ENCODE assay signal across 20 cellular contexts in genomic region chr5:53342261-53342660, GRCh38.
DNase-seq lines count a peak whose midpoint lies in the region; ATAC-seq, FAIRE-seq and TF ChIP-seq lines count a peak whose summit lies in the region.
"Had no signal": no experiment of that assay in that cellular context is flagged by ENCODE, and none has a peak within 500 bp of the region (broad histone marks: within the 10 kb centered on the region; RNA-seq: fewer than 3 reads in every experiment).

No MANE protein-coding gene starts in this region.

- H3K56ac ChIP-seq in mesendoderm (ENCODE audit: low read length) = peak overlapping the region; percentile 22

- no peaks in the 10 kb centered on the region for H3K79me1 ChIP-seq in mesendoderm (ENCODE audit: low read length)

- H3K36me3 ChIP-seq in mesendoderm (ENCODE audit: control insufficient read depth, insufficient read depth, low read length) = no peaks in the 10 kb centered on the region
- H3K36me3 ChIP-seq: HAP-1 had no signal

- H2BK5ac ChIP-seq in mesendoderm (ENCODE audit: low read length) = no peak overlapping the region

- no peak overlapping the region for H2BK15ac ChIP-seq in mesendoderm (replicated peaks; ENCODE audit: low read depth)

- DNase-seq in HTR-8/SVneo (ENCODE audit: insufficient read length, low spot score) (no peak), RWPE1 (ENCODE audit: low spot score) (no peak), epithelial cell of prostate (ENCODE audit: low read depth, low spot score) (no peak), mesendoderm (no peak), COLO829 (ENCODE audit: low spot score) (no peak)
- no peak for DNase-seq in stimulated activated CD4-positive, alpha-beta T cell treated with anti-CD3 and anti-CD28 coated beads, Interleukin-4, amount 100 ng/mL, for 1 hour
- DNase-seq: 8988T; C1 segment of cervical spinal cord; Caco-2; CD4-positive, alpha-beta memory T cell; DMS153; DND-41; GOT3; HFFc6 had no signal

- no peak for ATAC-seq in HG02678 (IDR thresholded peaks at IDR 0.05; ENCODE audit: unreplicated experiment)
- ATAC-seq: A549 had no signal

- CTCF ChIA-PET in RWPE1 (lab: Yijun Ruan, JAX) = interaction anchor here (0.6 kb wide), 1 partner anchor 605 kb away, joined by 4 read pairs; no protein-coding TSS in a partner anchor

- H3K18ac ChIP-seq in mesendoderm (ENCODE audit: low read length) = no peak overlapping the region

- H3K4me2 ChIP-seq in mesendoderm (ENCODE audit: low read length) = no peak overlapping the region
- H3K4me2 ChIP-seq: A549 had no signal

- peak; percentile 72 for FAIRE-seq in HTR-8/SVneo (lab: Jason Lieb, UNC)
- FAIRE-seq: A549, G401.6, GM12892, H54 had no signal

- no peak overlapping the region for H2BK120ac ChIP-seq in mesendoderm (ENCODE audit: low read depth, low read length)

- TF ChIP-seq CTCF in RWPE1 (conservative IDR thresholded peaks at IDR 0.05; ENCODE audit: low read depth) = no peak

- POLR2A ChIA-PET in RWPE1 (lab: Yijun Ruan, JAX; ENCODE audit: low non-redundant PET) = no interaction called here

- no peak overlapping the region for H4K5ac ChIP-seq in mesendoderm (ENCODE audit: low read length)

- no peak overlapping the region for H2AK5ac ChIP-seq in mesendoderm (ENCODE audit: low read length)

- H3K27ac ChIP-seq in RWPE1 (peak overlapping the region; percentile 64; the same call in 1 of the 2 replicates), epithelial cell of prostate (peak overlapping the region; percentile 100), mesendoderm (ENCODE audit: low read depth, low read length) (no peak overlapping the region)
- H3K27ac ChIP-seq: A549 had no signal

- H3K4me1 ChIP-seq in mesendoderm (ENCODE audit: control insufficient read depth, low read depth, low read length) = no peaks in the 10 kb centered on the region
- H3K4me1 ChIP-seq: HAP-1 had no signal

- H4K8ac ChIP-seq in mesendoderm (ENCODE audit: low read depth, low read length) = no peak overlapping the region

- no peaks in the 10 kb centered on the region for H3K27me3 ChIP-seq in mesendoderm (ENCODE audit: insufficient read depth, low read length, poor library complexity)

- no peak overlapping the region for H3K23ac ChIP-seq in mesendoderm (ENCODE audit: low read length)

- H3K9ac ChIP-seq in mesendoderm (ENCODE audit: low read length) = no peak overlapping the region

- no peak overlapping the region for H3K4me3 ChIP-seq in mesendoderm (ENCODE audit: low read length)
- H3K4me3 ChIP-seq: A549, HAP-1 had no signal

- no peak overlapping the region for H3K4ac ChIP-seq in mesendoderm (ENCODE audit: low read depth, low read length)

- H3K79me2 ChIP-seq in mesendoderm (ENCODE audit: control insufficient read depth, insufficient read depth, low read length) = no peaks in the 10 kb centered on the region
